Comparison of ENCODE assay signal across 14 cellular contexts in the genomic region with DNA sequence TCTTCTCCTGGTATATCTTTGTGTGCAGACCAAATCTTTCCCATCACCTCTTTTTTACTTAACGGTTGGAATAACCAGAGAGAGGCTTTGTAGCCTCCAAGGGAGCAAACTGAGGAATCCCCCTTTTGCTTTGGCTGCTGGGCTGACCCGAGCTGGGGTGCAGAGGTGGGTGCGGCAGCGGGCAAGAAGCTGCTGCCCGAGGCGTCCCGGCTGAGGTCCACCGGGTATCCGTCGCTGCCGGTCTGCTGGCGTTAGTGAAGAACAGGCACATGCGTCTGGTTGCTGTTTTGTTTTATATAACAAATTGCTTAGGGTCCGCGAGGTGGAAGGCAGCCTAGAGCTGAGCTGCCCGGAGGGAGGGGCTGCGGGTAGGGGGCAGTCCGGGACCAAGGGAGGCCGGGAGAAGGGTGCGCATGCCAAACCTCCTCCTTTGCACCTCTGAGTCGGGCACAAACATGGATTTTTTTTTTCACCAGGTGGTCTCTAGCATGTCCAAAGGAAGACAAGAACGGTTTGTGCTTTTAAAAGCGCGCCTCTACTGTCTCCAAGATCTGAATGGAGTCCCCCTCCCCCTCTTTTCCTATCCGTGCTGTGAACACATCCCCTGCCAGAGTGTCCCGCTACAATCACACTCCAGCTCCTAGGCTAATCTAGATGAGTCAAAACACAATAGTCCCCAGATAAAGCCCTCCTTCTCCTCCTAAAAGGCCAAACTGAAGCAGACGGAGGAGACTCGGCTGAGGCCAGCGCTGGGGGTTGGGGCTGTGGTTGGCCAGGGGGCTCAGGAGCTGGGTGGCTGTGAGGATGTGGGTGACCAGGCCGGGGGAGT. TPM values are rescaled to one million over a fixed set of nuclear protein-coding genes. Genes with fewer than 3 reads are reported as not detected.
A peak's percentile ranks its signal among the peaks of the same experiment; 100 is the strongest.
DNase-seq lines count a peak whose midpoint lies in the region; ATAC-seq and TF ChIP-seq lines count a peak whose summit lies in the region.
"Had no signal": no experiment of that assay in that cellular context is flagged by ENCODE, and none has a peak within 500 bp of the region (broad histone marks: within the 10 kb centered on the region; RNA-seq: fewer than 3 reads in every experiment).

No MANE protein-coding gene starts in this region.

- no peak for ATAC-seq in GM23338
- ATAC-seq in naive thymus-derived CD4-positive, alpha-beta T cell: no peak
- ATAC-seq in HG03521 (IDR thresholded peaks at IDR 0.05; ENCODE audit: unreplicated experiment): no peak
- ATAC-seq in GM19397 (IDR thresholded peaks at IDR 0.05; ENCODE audit: unreplicated experiment): no peak
- ATAC-seq: esophagus mucosa had no signal

- DNase-seq in AG20443 (ENCODE audit: low spot score) (peak; percentile 10), GM23338 (ENCODE audit: low spot score) (peak; percentile 78), coronary artery (ENCODE audit: low spot score) (no peak), SIG-M5 treated with dmso at 0.1 percent for 504 hours (lab: John Stamatoyannopoulos, UW; ENCODE audit: unreplicated experiment) (no peak)
- peak in 6 of 9 donors; percentile 8 to 28 (median 16) for DNase-seq in naive thymus-derived CD4-positive, alpha-beta T cell
- DNase-seq: activated CD4-positive, CD25-positive, alpha-beta regulatory T cell; EL; hippocampal formation had no signal

- H3K79me2 ChIP-seq in GM23338 (replicated peaks; ENCODE audit: insufficient read depth): no peaks in the 10 kb centered on the region

- H3K36me3 ChIP-seq in GM23338 (ENCODE audit: insufficient read depth): no peaks in the 10 kb centered on the region
- no peaks in the 10 kb centered on the region for H3K36me3 ChIP-seq in naive thymus-derived CD4-positive, alpha-beta T cell (ENCODE audit: control insufficient read depth in 2 of 3, insufficient read depth in 3 of 3, low read length in 3 of 3)
- H3K36me3 ChIP-seq: BLaER1 treated with 17β-estradiol and CSF1 and Interleukin-3, amounts not matched to agents 10 nM and 100 nM; prostate gland had no signal

- CTCF ChIA-PET in naive thymus-derived CD4-positive, alpha-beta T cell (lab: Charles Lee): no interaction called here

- TF ChIP-seq CTCF in GM23338 (conservative IDR thresholded peaks at IDR 0.05; ENCODE audit: low read depth in 2 of 2) (no peak), brain (conservative IDR thresholded peaks at IDR 0.05) (no peak), coronary artery (IDR thresholded peaks at IDR 0.05) (no peak)

- POLR2A ChIA-PET in naive thymus-derived CD4-positive, alpha-beta T cell (lab: Charles Lee): interaction anchor here (2.7 kb wide), 1 partner anchor 9 kb away, joined by 11 read pairs; no protein-coding TSS in a partner anchor

- peaks cover 96% of the 10 kb centered on the region for H3K27me3 Mint-ChIP-seq in GM23338 (ENCODE audit: insufficient read depth, low read depth, poor library complexity)
- H3K27me3 Mint-ChIP-seq in brain: peaks cover 99% of the 10 kb centered on the region
- peaks cover 71 to 83% (median 73%) of the 10 kb centered on the region in 5 donors for H3K27me3 Mint-ChIP-seq in naive thymus-derived CD4-positive, alpha-beta T cell

- peaks cover 22% of the 10 kb centered on the region; the same call in 1 of the 2 replicates for H4K20me1 ChIP-seq in GM23338 (replicated peaks; ENCODE audit: insufficient read depth)

- peaks cover 70% of the 10 kb centered on the region for H3K4me1 ChIP-seq in GM23338 (ENCODE audit: insufficient read depth)
- peaks cover 57 to 76% of the 10 kb centered on the region in 2 donors for H3K4me1 ChIP-seq in naive thymus-derived CD4-positive, alpha-beta T cell (ENCODE audit: control insufficient read depth in 2 of 2, insufficient read depth in 2 of 2, low read length in 2 of 2)

- intact Hi-C loops in naive thymus-derived CD4-positive, alpha-beta T cell (cut with micrococcal nuclease): loop anchor here (1.0 to 10.0 kb wide), 4 partner anchors 8 to 1255 kb away; no protein-coding TSS in a partner anchor

- H3K27me3 ChIP-seq in GM23338 (ENCODE audit: insufficient read depth): peaks cover 100% of the 10 kb centered on the region
- H3K27me3 ChIP-seq in naive thymus-derived CD4-positive, alpha-beta T cell (ENCODE audit: control insufficient read depth in 2 of 2, insufficient read depth in 2 of 2, low read length in 2 of 2): peaks cover 45 to 78% of the 10 kb centered on the region in 2 donors

- H3K27ac ChIP-seq in GM23338 (ENCODE audit: low read depth) (no peak overlapping the region), coronary artery (no peak overlapping the region)
- H3K27ac ChIP-seq in naive thymus-derived CD4-positive, alpha-beta T cell (ENCODE audit: low read depth, low read length): no peak overlapping the region
- H3K27ac ChIP-seq: BLaER1 treated with 17β-estradiol and CSF1 and Interleukin-3, amounts not matched to agents 10 nM and 100 nM; prostate gland had no signal

- H3F3A ChIP-seq in GM23338 (replicated peaks; ENCODE audit: low read depth): peaks cover 35% of the 10 kb centered on the region

- no peaks in the 10 kb centered on the region for H3K9me3 ChIP-seq in naive thymus-derived CD4-positive, alpha-beta T cell (ENCODE audit: control insufficient read depth in 2 of 3, low read length in 3 of 3)
- H3K9me3 ChIP-seq: prostate gland had no signal

- H3K4me3 ChIP-seq in GM23338 (peak overlapping the region; percentile 49), coronary artery (no peak overlapping the region)
- H3K4me3 ChIP-seq in naive thymus-derived CD4-positive, alpha-beta T cell (ENCODE audit: low read length): no peak overlapping the region
- H3K4me3 ChIP-seq: BLaER1 treated with 17β-estradiol and CSF1 and Interleukin-3, amounts not matched to agents 10 nM and 100 nM; prostate gland had no signal

- peak overlapping the region; percentile 55 for H3K4me3 Mint-ChIP-seq in GM23338
- H3K4me3 Mint-ChIP-seq in brain: peak overlapping the region in 3 of 5 experiments; percentile 40 to 72 (median 44)
- H3K4me3 Mint-ChIP-seq in naive thymus-derived CD4-positive, alpha-beta T cell: peak overlapping the region in 3 of 10 donors; percentile 19 to 97 (median 76)

- no peak overlapping the region for H2AFZ ChIP-seq in GM23338

- peaks cover 3% of the 10 kb centered on the region; the same call in 1 of the 3 replicates for H3K9me3 Mint-ChIP-seq in GM23338
- H3K9me3 Mint-ChIP-seq in brain: peaks cover 0 to 4% (median 0%) of the 10 kb centered on the region in 5 experiments
- H3K9me3 Mint-ChIP-seq in naive thymus-derived CD4-positive, alpha-beta T cell: peaks cover 0 to 10% (median 2%) of the 10 kb centered on the region in 11 donors

- H3K4me2 ChIP-seq in GM23338: peak overlapping the region; percentile 78
- H3K4me2 ChIP-seq: BLaER1 treated with 17β-estradiol and CSF1 and Interleukin-3, amounts not matched to agents 10 nM and 100 nM had no signal

- H3K4me1 Mint-ChIP-seq in GM23338 (peaks cover 66% of the 10 kb centered on the region), brain (peaks cover 43% of the 10 kb centered on the region)
- peaks cover 38 to 77% (median 70%) of the 10 kb centered on the region in 7 donors for H3K4me1 Mint-ChIP-seq in naive thymus-derived CD4-positive, alpha-beta T cell

- H3K36me3 Mint-ChIP-seq in GM23338 (ENCODE audit: low read depth) (no peaks in the 10 kb centered on the region; the same call in 2 of the 3 replicates), brain (no peaks in the 10 kb centered on the region)
- H3K36me3 Mint-ChIP-seq in naive thymus-derived CD4-positive, alpha-beta T cell: peaks cover 0 to 8% (median 0%) of the 10 kb centered on the region in 5 donors

- H3K27ac Mint-ChIP-seq in GM23338 (no peak overlapping the region), brain (peak overlapping the region in 1 of 5 experiments; percentile 76)
- peak overlapping the region in 3 of 9 donors; percentile 2 to 71 (median 53) for H3K27ac Mint-ChIP-seq in naive thymus-derived CD4-positive, alpha-beta T cell

- H3K9me2 ChIP-seq in GM23338 (ENCODE audit: insufficient read depth): no peaks in the 10 kb centered on the region

TF ChIP-seq in GM23338, 12 proteins besides CTCF, POLR2A, EP300 and RAD21:
- TF ChIP-seq EZH2 (IDR thresholded peaks at IDR 0.05; ENCODE audit: low read depth, unreplicated experiment) (peak; percentile 81), EZH2phosphoT487 (IDR thresholded peaks at IDR 0.05; ENCODE audit: unreplicated experiment) (peak; percentile 56), NANOG (IDR thresholded peaks at IDR 0.05; ENCODE audit: borderline replicate concordance) (no peak)

RNA-seq across cellular contexts. Expression of a gene that starts 6.8 kb away (rescaled TPM):
- total RNA-seq in GM23338 (2014; rRNA removed; shearing (Covaris generic)): not detected in 2 replicates
- polyA plus RNA-seq in GM23338 (2016; fragmentation: Nextera tagmentation; extraction: Ambion mirVana) (0.23 and 0.33 TPM in 2 replicates), brain (ENCODE audit: insufficient read depth, low read depth, low replicate concordance) (not detected)
- 10 to 100 TPM; 31.2 to 60.1 (median 38.6) TPM for total RNA-seq in naive thymus-derived CD4-positive, alpha-beta T cell
- 10 to 100 TPM; 24.0 to 30.9 TPM for polyA plus RNA-seq in naive thymus-derived CD4-positive, alpha-beta T cell

Comparison
In these comparisons a context has a peak if more than half of its experiments do, and no peak if none do; other contexts are left out.
1. DNase-seq: peak in AG20443 (single experiment), GM23338 (single experiment) and naive thymus-derived CD4-positive, alpha-beta T cell (6 of 9); none in coronary artery (single experiment) and SIG-M5 treated with dmso at 0.1 percent for 504 hours (single experiment).
2. RNA of a gene that starts 6.8 kb away (polyA plus RNA-seq): 24.0 to 30.9 TPM in naive thymus-derived CD4-positive, alpha-beta T cell; 0.23 to 0.33 TPM in GM23338 and not detected in brain (single experiment); every median in the first group is over 10 times any median in the second.